Comparison of ENCODE assay signal across 8 cellular contexts in genomic region chr13:26529441-26529840, GRCh38.
A peak's percentile ranks its signal among the peaks of the same experiment; 100 is the strongest.
DNase-seq lines count a peak whose midpoint lies in the region; ATAC-seq and TF ChIP-seq lines count a peak whose summit lies in the region.

No MANE protein-coding gene starts in this region.

- H3K4me3 ChIP-seq in GM12865 (ENCODE audit: low read depth, low read length), result no peak overlapping the region
- no peak overlapping the region for H3K4me3 ChIP-seq in cardiac fibroblast (replicated peaks in 1 of 2; ENCODE audit: low read depth in 2 of 2, low read length in 2 of 2)

- DNase-seq in GM12865 (ENCODE audit: low read depth), result peak; percentile 28
- peak; percentile 45 for DNase-seq in NAMALWA (ENCODE audit: low spot score)
- DNase-seq in cardiac fibroblast (ENCODE audit: low read depth in 2 of 2), result peak; percentile 67 to 71
- peak; percentile 19 for DNase-seq in non-pigmented ciliary epithelial cell (ENCODE audit: low read depth)
- DNase-seq in stimulated activated naive CD4-positive, alpha-beta T cell treated with Interleukin-2 at 50 U/mL for 16 hours (lab: John Stamatoyannopoulos, UW), result no peak

- no peak for ATAC-seq in HG02852 (IDR thresholded peaks at IDR 0.05; ENCODE audit: unreplicated experiment)
- no peak for ATAC-seq in GM19455 (IDR thresholded peaks at IDR 0.05; ENCODE audit: unreplicated experiment)
- no peak for ATAC-seq in GM21528 (IDR thresholded peaks at IDR 0.05; ENCODE audit: low FRiP score, unreplicated experiment)

- TF ChIP-seq CTCF in GM12865 (IDR thresholded peaks at IDR 0.05; ENCODE audit: insufficient read depth, low read depth, low read length, missing control alignments), result no peak
- TF ChIP-seq CTCF in cardiac fibroblast (IDR thresholded peaks at IDR 0.05; ENCODE audit: low read depth, low read length), result no peak
